Comparison of ENCODE assay signal across 8 cellular contexts in the genomic region with DNA sequence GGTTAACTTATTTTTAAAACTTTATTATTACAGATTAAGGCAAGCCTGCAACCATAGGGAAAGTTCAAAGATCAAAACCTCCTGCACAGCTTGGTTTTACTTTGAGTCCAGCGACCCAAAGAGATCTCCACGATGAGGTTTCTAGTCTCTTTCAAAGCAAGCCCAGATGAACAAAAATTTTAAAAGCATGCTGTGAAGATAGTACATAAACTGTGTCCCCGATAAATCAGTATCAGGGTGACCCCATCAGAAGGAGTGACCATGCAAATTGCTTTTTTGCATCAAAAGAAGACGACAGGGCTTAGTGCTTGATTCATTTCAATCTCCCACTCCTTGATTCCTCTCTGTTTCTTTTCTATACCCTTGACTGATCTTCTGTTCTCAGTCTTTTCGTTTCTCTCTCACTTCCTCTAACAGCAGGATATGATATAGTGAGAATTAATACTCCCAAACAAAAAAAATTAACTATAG. TPM values are rescaled to one million over a fixed set of nuclear protein-coding genes. Genes with fewer than 3 reads are reported as not detected.
DNase-seq lines count a peak whose midpoint lies in the region; ATAC-seq and TF ChIP-seq lines count a peak whose summit lies in the region.

No MANE protein-coding gene starts in this region.

- TF ChIP-seq POLR2A in tibial nerve (IDR thresholded peaks at IDR 0.05): no peak

- POLR2A ChIA-PET in HEK293T (lab: Yijun Ruan, JAX): no interaction called here

- H3K36me3 ChIP-seq in DND-41 (ENCODE audit: insufficient read depth, low read length) (no peaks in the 10 kb centered on the region), tibial nerve (no peaks in the 10 kb centered on the region)

- CTCF ChIA-PET in HEK293T (lab: Yijun Ruan, JAX): no interaction called here

- TF ChIP-seq CTCF in DND-41 (IDR thresholded peaks at IDR 0.05; ENCODE audit: borderline replicate concordance, extremely low read depth, low read length, poor library complexity, severe bottlenecking): no peak
- TF ChIP-seq CTCF in tibial nerve (IDR thresholded peaks at IDR 0.05): no peak

- H4K20me1 ChIP-seq in DND-41 (ENCODE audit: insufficient read depth, low read length): no peaks in the 10 kb centered on the region

- H3K27me3 ChIP-seq in DND-41 (ENCODE audit: insufficient read depth, low read length, poor library complexity): no peaks in the 10 kb centered on the region
- no peaks in the 10 kb centered on the region for H3K27me3 ChIP-seq in tibial nerve

- no peaks in the 10 kb centered on the region for H3K79me2 ChIP-seq in DND-41 (ENCODE audit: insufficient read depth, low read length)

- H3K4me3 ChIP-seq in DND-41 (ENCODE audit: low read depth in 1 of 2, low read length in 2 of 2): no peak overlapping the region
- H3K4me3 ChIP-seq in tibial nerve: no peak overlapping the region

- no peak for TF ChIP-seq EP300 in tibial nerve (IDR thresholded peaks at IDR 0.05)

- peaks cover 25% of the 10 kb centered on the region for H3K4me1 ChIP-seq in DND-41 (ENCODE audit: insufficient read depth, low read length)
- peaks cover 0 to 5% (median 0%) of the 10 kb centered on the region in 4 donors for H3K4me1 ChIP-seq in tibial nerve

- H2AFZ ChIP-seq in DND-41 (ENCODE audit: low read depth, low read length): peak overlapping the region; percentile 62

- H3K27ac ChIP-seq in DND-41 (ENCODE audit: low read length) (peak overlapping the region; percentile 64), tibial nerve (peak overlapping the region in 1 of 4 donors; percentile 38)

- H3K9me3 ChIP-seq in DND-41 (ENCODE audit: insufficient read depth, low read length, severe bottlenecking) (no peaks in the 10 kb centered on the region), tibial nerve (no peaks in the 10 kb centered on the region)

- ATAC-seq in DND-41 (ENCODE audit: insufficient read depth, low read depth) (peak; percentile 51; the same call in 2 of the 3 replicates), GM19395 (IDR thresholded peaks at IDR 0.05; ENCODE audit: unreplicated experiment) (peak; percentile 66), HG03196 (IDR thresholded peaks at IDR 0.05; ENCODE audit: unreplicated experiment) (peak; percentile 46), esophagus mucosa (peak; percentile 44)

- H3K4me2 ChIP-seq in DND-41 (ENCODE audit: insufficient read depth, low read length): peak overlapping the region; percentile 15

- 0 out of 2 replicates have a peak overlapping the region, but pooled peaks have one; percentile 14 for H3K9ac ChIP-seq in DND-41 (ENCODE audit: low read depth, low read length)

- no peak for DNase-seq in DND-41
- DNase-seq in NCI-H146 (lab: John Stamatoyannopoulos, UW): no peak
- no peak for DNase-seq in globus pallidus (ENCODE audit: low spot score)
- DNase-seq in tibial nerve (ENCODE audit: low spot score in 2 of 2): no peak
- no peak for DNase-seq in HEK293T (ENCODE audit: extremely low spot score)

- WGBS in tibial nerve, 2 donors: 40 to 42% methylated on average over 5 of the region's 5 CpGs

TF ChIP-seq in HEK293T, 16 proteins besides CTCF, POLR2A, EP300 and RAD21:
- TF ChIP-seq L3MBTL2 (conservative IDR thresholded peaks at IDR 0.05) (no peak), NFRKB (IDR thresholded peaks at IDR 0.05) (no peak), FOXK2 (IDR thresholded peaks at IDR 0.05) (no peak), SP1 (IDR thresholded peaks at IDR 0.05) (no peak), CTBP1 (IDR thresholded peaks at IDR 0.05; ENCODE audit: borderline replicate concordance) (no peak), TARDBP (IDR thresholded peaks at IDR 0.05) (no peak), SUZ12 (IDR thresholded peaks at IDR 0.05) (no peak), FOXA1 (IDR thresholded peaks at IDR 0.05) (no peak), ARNT (IDR thresholded peaks at IDR 0.05) (no peak), FOXM1 (IDR thresholded peaks at IDR 0.05; ENCODE audit: borderline replicate concordance) (no peak), BHLHE40 (IDR thresholded peaks at IDR 0.05; ENCODE audit: borderline replicate concordance) (no peak), LEF1 (IDR thresholded peaks at IDR 0.05; ENCODE audit: borderline replicate concordance) (no peak)
- TF ChIP-seq, protein P1, sequence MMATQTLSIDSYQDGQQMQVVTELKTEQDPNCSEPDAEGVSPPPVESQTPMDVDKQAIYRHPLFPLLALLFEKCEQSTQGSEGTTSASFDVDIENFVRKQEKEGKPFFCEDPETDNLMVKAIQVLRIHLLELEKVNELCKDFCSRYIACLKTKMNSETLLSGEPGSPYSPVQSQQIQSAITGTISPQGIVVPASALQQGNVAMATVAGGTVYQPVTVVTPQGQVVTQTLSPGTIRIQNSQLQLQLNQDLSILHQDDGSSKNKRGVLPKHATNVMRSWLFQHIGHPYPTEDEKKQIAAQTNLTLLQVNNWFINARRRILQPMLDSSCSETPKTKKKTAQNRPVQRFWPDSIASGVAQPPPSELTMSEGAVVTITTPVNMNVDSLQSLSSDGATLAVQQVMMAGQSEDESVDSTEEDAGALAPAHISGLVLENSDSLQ (IDR thresholded peaks at IDR 0.05): no peak
TF ChIP-seq in HEK293T: peak in this region for 0.

RNA-seq across cellular contexts. Expression of a gene that starts 16.0 kb away (rescaled TPM):
- total RNA-seq in esophagus mucosa: not detected
- not detected for total RNA-seq in tibial nerve

RNA-seq across cellular contexts. Expression of a gene that starts 16.8 kb away (rescaled TPM):
- 51.3 TPM for total RNA-seq in esophagus mucosa
- 10 to 100 TPM in 2 of 4 donors, 1 to 10 TPM in 1, under 1 TPM in 1; 0.59 to 16.4 (median 6.4) TPM for total RNA-seq in tibial nerve
